In the genomic region with DNA sequence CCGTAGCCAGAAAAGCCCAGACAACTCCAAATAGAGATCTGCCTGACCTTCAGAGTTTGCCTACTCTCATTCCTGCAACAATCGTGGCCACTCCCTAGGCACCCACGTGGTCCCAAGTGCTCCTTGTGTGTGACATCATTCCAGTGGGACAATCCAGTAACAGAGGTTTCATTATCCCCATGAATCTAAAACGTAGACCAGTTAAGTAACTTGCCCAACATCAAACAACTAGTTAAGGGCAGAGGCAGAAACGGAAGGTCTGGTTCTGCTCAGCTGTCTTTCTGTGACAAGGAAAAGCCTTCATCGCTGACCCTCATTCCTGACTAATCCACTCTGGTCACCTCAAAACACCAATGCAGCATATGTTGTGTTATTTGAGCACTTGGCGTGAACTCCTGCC, we compare ENCODE assay signal across 11 cellular contexts.
DNase-seq lines count a peak whose midpoint lies in the region; ATAC-seq and TF ChIP-seq lines count a peak whose summit lies in the region.
"Had no signal": no experiment of that assay in that cellular context is flagged by ENCODE, and none has a peak within 500 bp of the region (broad histone marks: within the 10 kb centered on the region; RNA-seq: fewer than 3 reads in every experiment).

No MANE protein-coding gene starts in this region.

- no peak overlapping the region for H3K9ac ChIP-seq in endodermal cell (ENCODE audit: extremely low read depth, low read length, poor library complexity, severe bottlenecking)

- no peaks in the 10 kb centered on the region for H3K9me3 Mint-ChIP-seq in endodermal cell
- H3K9me3 Mint-ChIP-seq: activated T-cell treated with anti-CD3 and anti-CD28 coated beads, Interleukin-2, amount 50 U/mL, for 72 hours; effector memory CD8-positive, alpha-beta T cell had no signal

- H3K36me3 Mint-ChIP-seq in endodermal cell (ENCODE audit: low read depth), result no peaks in the 10 kb centered on the region

- H3K9me3 ChIP-seq in heart left ventricle (no peaks in the 10 kb centered on the region), endodermal cell (ENCODE audit: control insufficient read depth, low read length) (no peaks in the 10 kb centered on the region)

- no peaks in the 10 kb centered on the region for H3K27me3 ChIP-seq in heart left ventricle
- H3K27me3 ChIP-seq in endodermal cell (ENCODE audit: control insufficient read depth, insufficient read depth, low read length, poor library complexity, severe bottlenecking), result no peaks in the 10 kb centered on the region

- no peak overlapping the region for H3K27ac Mint-ChIP-seq in endodermal cell
- H3K27ac Mint-ChIP-seq: activated T-cell treated with anti-CD3 and anti-CD28 coated beads, Interleukin-2, amount 50 U/mL, for 72 hours; effector memory CD8-positive, alpha-beta T cell had no signal

- TF ChIP-seq POLR2A in heart left ventricle (IDR thresholded peaks at IDR 0.05), result no peak

- H3K4me1 ChIP-seq in heart left ventricle, result peaks cover 0 to 11% (median 5%) of the 10 kb centered on the region in 12 donors
- H3K4me1 ChIP-seq in endodermal cell (ENCODE audit: control insufficient read depth, insufficient read depth, low read length), result peaks cover 4% of the 10 kb centered on the region

- peaks cover 11% of the 10 kb centered on the region for H3K4me1 Mint-ChIP-seq in endodermal cell

- WGBS in heart left ventricle, 4 donors, result 21 to 38% (median 33%) methylated on average over 7 of the region's 7 CpGs
- 84 to 88% methylated on average over 6 to 7 of the region's 7 CpGs for WGBS in endodermal cell (ENCODE audit: insufficient coverage in 1 of 2, insufficient read length in 1 of 2), 2 experiments

- H3K4me3 Mint-ChIP-seq in endodermal cell, result no peak overlapping the region
- H3K4me3 Mint-ChIP-seq: activated T-cell treated with anti-CD3 and anti-CD28 coated beads, Interleukin-2, amount 50 U/mL, for 72 hours; effector memory CD8-positive, alpha-beta T cell had no signal

- peak; percentile 56 for DNase-seq in Daoy (ENCODE audit: low read depth)
- DNase-seq in RPMI7951 (ENCODE audit: low read depth), result peak; percentile 71
- DNase-seq in heart left ventricle, result peak in 2 of 5 donors; percentile 21 to 50
- peak; percentile 60 for DNase-seq in sciatic nerve (ENCODE audit: low spot score)
- no peak for DNase-seq in stimulated activated CD4-positive, alpha-beta T cell treated with anti-CD3 and anti-CD28 coated beads, Interleukin-15, amount 100 ng/mL, for 24 hours
- DNase-seq in endodermal cell, result no peak
- no peak for DNase-seq in activated CD8-positive, alpha-beta memory T cell treated with anti-CD3 and anti-CD28 coated beads for 24 hours
- DNase-seq: activated T-cell treated with anti-CD3 and anti-CD28 coated beads, Interleukin-2, amount 50 U/mL, for 72 hours; effector memory CD8-positive, alpha-beta T cell; NCI-H446 had no signal

- intact Hi-C loops in heart left ventricle (cut with DNase I) (no loop called here), sciatic nerve (cut with DNase I) (no loop called here)

- no peaks in the 10 kb centered on the region for H3K36me3 ChIP-seq in heart left ventricle
- no peaks in the 10 kb centered on the region for H3K36me3 ChIP-seq in endodermal cell (ENCODE audit: control insufficient read depth, insufficient read depth, low read length)

- H3K4me3 ChIP-seq in heart left ventricle (peak overlapping the region in 2 of 12 donors; percentile 2 to 3), endodermal cell (ENCODE audit: low read length) (no peak overlapping the region)

- TF ChIP-seq CTCF in heart left ventricle (IDR thresholded peaks at IDR 0.05), result no peak
- TF ChIP-seq CTCF in endodermal cell (conservative IDR thresholded peaks at IDR 0.05), result no peak

- ATAC-seq in heart left ventricle (peak in 3 of 4 donors; percentile 47 to 82 (median 81)), sciatic nerve (peak; percentile 80), HG02798 (IDR thresholded peaks at IDR 0.05; ENCODE audit: poor library complexity, unreplicated experiment) (no peak)
- ATAC-seq: activated T-cell treated with anti-CD3 and anti-CD28 coated beads, Interleukin-2, amount 50 U/mL, for 72 hours; effector memory CD8-positive, alpha-beta T cell had no signal

- H3K27ac ChIP-seq in heart left ventricle (no peak overlapping the region), endodermal cell (ENCODE audit: low read depth, low read length) (no peak overlapping the region)

- no peaks in the 10 kb centered on the region for H3K27me3 Mint-ChIP-seq in endodermal cell (ENCODE audit: insufficient read depth)

Comparison
In these comparisons a context has a peak if more than half of its experiments do, and no peak if none do; other contexts are left out.
1. DNase-seq: peak in Daoy (single experiment), RPMI7951 (single experiment) and sciatic nerve (single experiment); none in stimulated activated CD4-positive, alpha-beta T cell treated with anti-CD3 and anti-CD28 coated beads, Interleukin-15, amount 100 ng/mL, for 24 hours (single experiment), endodermal cell (single experiment) and activated CD8-positive, alpha-beta memory T cell treated with anti-CD3 and anti-CD28 coated beads for 24 hours (single experiment).